In genomic region chr11:43923327-43924111, GRCh38 we compare ENCODE assay signal across 9 cellular contexts. TPM values are rescaled to one million over a fixed set of nuclear protein-coding genes. Genes with fewer than 3 reads are reported as not detected.
DNase-seq lines count a peak whose midpoint lies in the region; ATAC-seq and TF ChIP-seq lines count a peak whose summit lies in the region.
"Had no signal": no experiment of that assay in that cellular context is flagged by ENCODE, and none has a peak within 500 bp of the region (broad histone marks: within the 10 kb centered on the region; RNA-seq: fewer than 3 reads in every experiment).

No MANE protein-coding gene starts in this region.

- peak overlapping the region; percentile 86 for H3K27ac ChIP-seq in IMR-90 (ENCODE audit: insufficient read depth, low read length)
- peak overlapping the region; percentile 45 to 78 for H3K27ac ChIP-seq in left lung
- H3K27ac ChIP-seq in stomach smooth muscle (ENCODE audit: low read length) = peak overlapping the region; percentile 95

- TF ChIP-seq CTCF in IMR-90 (conservative IDR thresholded peaks at IDR 0.05; ENCODE audit: low read depth, low read length) (no peak), left lung (IDR thresholded peaks at IDR 0.05) (no peak)

- H2AK9ac ChIP-seq in IMR-90 (replicated peaks; ENCODE audit: low read depth, low read length, poor library complexity) = no peak overlapping the region

- peaks cover 20% of the 10 kb centered on the region for H3K9me1 ChIP-seq in IMR-90 (ENCODE audit: insufficient read depth, low read length)

- peak overlapping the region; percentile 7; the same call in 1 of the 2 replicates for H3K23ac ChIP-seq in IMR-90 (ENCODE audit: low read depth, low read length)

- CTCF ChIA-PET in IMR-90 (lab: Yijun Ruan, JAX) = interaction anchor here (0.8 to 1.4 kb wide), 4 partner anchors 9 to 34 kb away, joined by 3 to 4 read pairs (median 3); no protein-coding TSS in a partner anchor

- TF ChIP-seq POLR2A in IMR-90 (IDR thresholded peaks at IDR 0.05; ENCODE audit: low read depth, low read length) = peak; percentile 65; the same call in 1 of the 2 replicates

- no peak overlapping the region; the same call in 1 of the 2 replicates for H3K56ac ChIP-seq in IMR-90 (ENCODE audit: extremely low read depth, insufficient read depth, low read length)

- in situ Hi-C loops in IMR-90 (cut with MboI; ENCODE audit: low sequenced_read_pairs) = no loop called here

- 0% methylated on average over 1 of the region's 8 CpGs; no CpG with 5 or more reads in 1 of the 2 experiments for WGBS in IMR-90 (ENCODE audit: extremely low coverage in 2 of 2, insufficient read length in 1 of 2), 2 experiments

- intact Hi-C loops in IMR-90 (cut with micrococcal nuclease) = loop anchor here (2.0 kb wide), 1 partner anchor 13 kb away; no protein-coding TSS in a partner anchor
- intact Hi-C loops in left lung (cut with DNase I) = no loop called here

- H2AK5ac ChIP-seq in IMR-90 (ENCODE audit: low read depth, low read length) = peak overlapping the region; percentile 21

- H3K9me3 ChIP-seq in IMR-90 (ENCODE audit: control insufficient read depth, insufficient read depth, low read length) (no peaks in the 10 kb centered on the region), left lung (no peaks in the 10 kb centered on the region), stomach smooth muscle (ENCODE audit: control insufficient read depth in 2 of 2, low read length in 2 of 2) (no peaks in the 10 kb centered on the region)
- H3K9me3 ChIP-seq: pancreas had no signal

- H4K8ac ChIP-seq in IMR-90 (ENCODE audit: low read depth in 2 of 2, low read length in 2 of 2) = peak overlapping the region; percentile 13 to 14; a peak in 1 of 4 replicates

- H3K4me3 ChIP-seq in IMR-90 (ENCODE audit: insufficient read depth, low read depth, low read length) = no peak overlapping the region
- no peak overlapping the region for H3K4me3 ChIP-seq in left lung
- peak overlapping the region in 1 of 2 donors; percentile 35 for H3K4me3 ChIP-seq in stomach smooth muscle (ENCODE audit: low read length in 2 of 2)
- H3K4me3 ChIP-seq: pancreas had no signal

- peak overlapping the region; percentile 57 for H3K4ac ChIP-seq in IMR-90 (ENCODE audit: low read depth, low read length)

- peak overlapping the region; percentile 67 for H2BK5ac ChIP-seq in IMR-90 (ENCODE audit: low read depth, low read length, poor library complexity, severe bottlenecking)

- H3K9ac ChIP-seq in IMR-90 (ENCODE audit: low read depth, low read length) = peak overlapping the region; percentile 48
- H3K9ac ChIP-seq in stomach smooth muscle (ENCODE audit: low read length in 2 of 2) = peak overlapping the region; percentile 59 to 68

- peaks cover 24% of the 10 kb centered on the region for H4K20me1 ChIP-seq in IMR-90 (ENCODE audit: insufficient read depth, low read length)

- H2BK120ac ChIP-seq in IMR-90 (ENCODE audit: low read depth, low read length) = peak overlapping the region; percentile 56; the same call in 1 of the 2 replicates

- peak overlapping the region; percentile 30 for H3K14ac ChIP-seq in IMR-90 (replicated peaks; ENCODE audit: low read depth, low read length)

- peak; percentile 67 for ATAC-seq in IMR-90 (ENCODE audit: low read depth)
- peak; percentile 19 for ATAC-seq in left lung
- no peak for ATAC-seq in GM19395 (IDR thresholded peaks at IDR 0.05; ENCODE audit: unreplicated experiment)

- H3K79me1 ChIP-seq in IMR-90 (ENCODE audit: low read depth in 1 of 2, low read length in 2 of 2) = peaks cover 0 to 3% of the 10 kb centered on the region in 2 experiments; a peak in 1 of 4 replicates

- peak overlapping the region; percentile 45; the same call in 1 of the 2 replicates for H2BK20ac ChIP-seq in IMR-90 (ENCODE audit: low read depth, low read length)

- no peaks in the 10 kb centered on the region for H3K27me3 ChIP-seq in IMR-90 (ENCODE audit: control insufficient read depth, insufficient read depth, low read length)
- no peaks in the 10 kb centered on the region for H3K27me3 ChIP-seq in left lung
- no peaks in the 10 kb centered on the region for H3K27me3 ChIP-seq in stomach smooth muscle (ENCODE audit: control insufficient read depth in 1 of 2, insufficient read depth in 2 of 2, low read length in 2 of 2)
- H3K27me3 ChIP-seq: pancreas had no signal

- peak overlapping the region; percentile 87 for H3K18ac ChIP-seq in IMR-90 (ENCODE audit: low read depth, low read length)

- peak overlapping the region; percentile 17 for H2BK15ac ChIP-seq in IMR-90 (ENCODE audit: low read depth, low read length)

- POLR2A ChIA-PET in IMR-90 (lab: Charles Lee; ENCODE audit: unreplicated experiment) = no interaction called here

- H3K4me1 ChIP-seq in IMR-90 (ENCODE audit: control insufficient read depth, insufficient read depth, low read length) (peaks cover 42% of the 10 kb centered on the region), left lung (peaks cover 20 to 34% of the 10 kb centered on the region in 2 donors), stomach smooth muscle (ENCODE audit: control insufficient read depth, insufficient read depth, low read length) (peaks cover 78% of the 10 kb centered on the region)

- H3K4me2 ChIP-seq in IMR-90 (ENCODE audit: low read depth, low read length) = peak overlapping the region; percentile 84

- peak overlapping the region; percentile 50 for H4K5ac ChIP-seq in IMR-90 (ENCODE audit: low read depth, low read length)

- dilution Hi-C loops in IMR-90 (cut with HindIII; ENCODE audit: low sequenced_read_pairs, unreplicated experiment) = loop anchor here (25.0 kb wide), 1 partner anchor 114 kb away; the partner anchor contains the start of gene ACCSL

- H4K91ac ChIP-seq in IMR-90 (ENCODE audit: insufficient read depth, low read depth, low read length) = peak overlapping the region; percentile 2; the same call in 1 of the 2 replicates

- no peak for TF ChIP-seq RAD21 in IMR-90 (IDR thresholded peaks at IDR 0.05; ENCODE audit: low read length)

- H2AFZ ChIP-seq in IMR-90 (replicated peaks; ENCODE audit: low read length, poor library complexity) = peak overlapping the region; percentile 9

- no TSS peak for BruUV-seq in IMR-90 (replicated peaks; lab: Mats Ljungman, UMichigan)

- H3K36me3 ChIP-seq in IMR-90 (ENCODE audit: control insufficient read depth, insufficient read depth, low read length) (peaks cover 3% of the 10 kb centered on the region), left lung (peaks cover 0 to 36% of the 10 kb centered on the region in 2 donors), stomach smooth muscle (ENCODE audit: control insufficient read depth in 2 of 2, insufficient read depth in 2 of 2, low read length in 2 of 2) (peaks cover 0 to 9% of the 10 kb centered on the region in 2 donors)

- DNase-seq in IMR-90 (peak; percentile 92), dedifferentiated amniotic fluid mesenchymal stem cell (ENCODE audit: extremely low spot score) (peak; percentile 52), left lung (no peak), activated T-cell treated with anti-CD3 and anti-CD28 coated beads for 4 hours (no peak), AML-193 (lab: John Stamatoyannopoulos, UW) (no peak), NCI-H446 (lab: John Stamatoyannopoulos, UW) (no peak)
- DNase-seq: pancreas had no signal

TF ChIP-seq in IMR-90, 13 proteins besides CTCF, POLR2A, EP300 and RAD21:
- TF ChIP-seq CEBPB (IDR thresholded peaks at IDR 0.05; ENCODE audit: low read depth, low read length) (peak; percentile 74), FOS (IDR thresholded peaks at IDR 0.05; ENCODE audit: low read depth, low read length) (peak; percentile 71), NFE2L2 (IDR thresholded peaks at IDR 0.05; ENCODE audit: low read depth, low read length) (0 out of 2 replicates have a peak, but pooled peaks have one; percentile 4), ELK1 (IDR thresholded peaks at IDR 0.05; ENCODE audit: borderline replicate concordance, low read depth, low read length) (no peak), BHLHE40 (IDR thresholded peaks at IDR 0.05; ENCODE audit: low read depth, low read length) (peak; percentile 57; the same call in 1 of the 2 replicates), USF2 (IDR thresholded peaks at IDR 0.05; ENCODE audit: low read depth, low read length) (no peak), MXI1 (IDR thresholded peaks at IDR 0.05; ENCODE audit: borderline replicate concordance, low read depth, low read length) (0 out of 2 replicates have a peak, but pooled peaks have one; percentile 43)

RNA-seq across cellular contexts. Expression of gene C11orf96, which starts 18.9 kb away (rescaled TPM):
- total RNA-seq in IMR-90 (2012; rRNA removed) (0.18 and 0.56 TPM in 2 replicates), left lung (10 to 100 TPM; 71.0 to 74.2 TPM)
- polyA plus RNA-seq in IMR-90 (2012; rRNA removed) = 0.97 and 2.7 TPM in 2 replicates
- polyA plus RNA-seq in IMR-90 (2012; cell fraction: cytosol; rRNA removed) = 7.3 and 58.4 TPM in 2 replicates
- 43.6 and 63.1 TPM in 2 replicates for polyA plus RNA-seq in IMR-90 (2012; cell fraction: nucleus; rRNA removed; ENCODE audit: low replicate concordance)

RNA-seq across cellular contexts. Expression of gene ALKBH3, which starts 42.9 kb away (rescaled TPM):
- total RNA-seq in IMR-90 (2012; rRNA removed) = 62.9 and 68.6 TPM in 2 replicates
- 27.7 and 28.3 TPM in 2 replicates for polyA plus RNA-seq in IMR-90 (2012; rRNA removed)
- polyA plus RNA-seq in IMR-90 (2012; cell fraction: cytosol; rRNA removed) = 10.3 and 19.9 TPM in 2 replicates
- polyA plus RNA-seq in IMR-90 (2012; cell fraction: nucleus; rRNA removed; ENCODE audit: low replicate concordance) = 6.1 and 26.4 TPM in 2 replicates
- 10 to 100 TPM; 28.8 to 36.6 TPM for total RNA-seq in left lung

Comparison
In these comparisons a context has a peak if more than half of its experiments do, and no peak if none do; other contexts are left out.
1. DNase-seq: peak in IMR-90 (single experiment) and dedifferentiated amniotic fluid mesenchymal stem cell (single experiment); none in left lung (0 of 2), activated T-cell treated with anti-CD3 and anti-CD28 coated beads for 4 hours (single experiment), AML-193 (0 of 2) and NCI-H446 (0 of 2).
2. RNA of gene C11orf96, which starts 18.9 kb away (total RNA-seq): 71.0 to 74.2 TPM in left lung; 0.18 to 0.56 TPM in IMR-90; every median in the first group is over 10 times any median in the second.
3. Peak in every context shown above with its lines, with median percentiles within 50 percentile points of each other: H3K27ac ChIP-seq.